24 cellular contexts compared by ENCODE assay signal in genomic region chr20:2619337-2619736, GRCh38.
"Had no signal": no experiment of that assay in that cellular context is flagged by ENCODE, and none has a peak within 500 bp of the region (broad histone marks: within the 10 kb centered on the region; RNA-seq: fewer than 3 reads in every experiment).

No MANE protein-coding gene starts in this region.

- H3K4me3 ChIP-seq: coronary artery, dorsolateral prefrontal cortex, esophagus squamous epithelium, gastrocnemius medialis, heart right ventricle, left lung, lower lobe of right lung had no signal

- H3K9me3 ChIP-seq: esophagus squamous epithelium, gastrocnemius medialis, left lung, lower lobe of right lung had no signal

- H3K4me1 ChIP-seq: esophagus squamous epithelium, gastrocnemius medialis, heart right ventricle, left lung, lower lobe of right lung had no signal

- H3K36me3 ChIP-seq: esophagus squamous epithelium, gastrocnemius medialis, heart right ventricle, left lung, lower lobe of right lung had no signal

- FAIRE-seq: colon, endothelial cell of umbilical vein, islet of Langerhans had no signal

- H3K27ac ChIP-seq: coronary artery, dorsolateral prefrontal cortex, epithelial cell of prostate, esophagus squamous epithelium, gastrocnemius medialis, heart right ventricle, left lung, lower lobe of right lung had no signal

- H3K27me3 ChIP-seq: gastrocnemius medialis had no signal

- DNase-seq: dermis blood vessel endothelial cell; dorsolateral prefrontal cortex; effector CD4-positive, alpha-beta T cell; effector memory CD4-positive, alpha-beta T cell; erythroblast; esophagus squamous epithelium; foreskin fibroblast; foreskin melanocyte; gastrocnemius medialis; glutamatergic neuron; heart right ventricle; hippocampal formation; left cardiac atrium; left lung; left ventricle myocardium superior; lower lobe of right lung; mesenchymal stem cell; midbrain had no signal

- ATAC-seq: esophagus mucosa, gastrocnemius medialis, heart right ventricle, left cardiac atrium, left lung, left ventricle myocardium superior, lower lobe of right lung had no signal
